ENCODE assay signal across 17 cellular contexts in the genomic region with DNA sequence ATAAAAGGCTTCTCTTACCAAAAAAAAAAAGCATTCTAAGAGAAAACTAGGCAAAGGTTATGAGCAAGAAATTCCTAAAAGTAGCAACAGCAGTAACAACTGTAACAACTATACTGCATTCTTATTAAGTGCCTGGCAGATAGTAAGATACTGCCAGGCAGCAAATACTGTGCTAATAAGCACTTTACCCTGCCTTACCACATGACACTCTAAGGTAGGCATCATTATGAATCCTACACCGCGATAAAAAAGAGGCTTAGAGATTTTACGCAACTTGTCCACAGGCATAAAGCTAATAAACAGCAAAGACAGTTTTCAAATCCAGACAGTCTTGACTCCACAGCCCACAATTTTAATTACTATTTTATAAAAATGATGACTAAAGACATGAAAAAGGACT.
DNase-seq lines count a peak whose midpoint lies in the region; ATAC-seq and TF ChIP-seq lines count a peak whose summit lies in the region.
"Had no signal": no experiment of that assay in that cellular context is flagged by ENCODE, and none has a peak within 500 bp of the region (broad histone marks: within the 10 kb centered on the region; RNA-seq: fewer than 3 reads in every experiment).

No MANE protein-coding gene starts in this region.

- H3K36me3 ChIP-seq in hepatocyte (replicated peaks; ENCODE audit: insufficient read depth, low read depth) = no peaks in the 10 kb centered on the region
- H3K36me3 ChIP-seq: cardiac muscle cell, neutrophil had no signal

- no peak for ATAC-seq in activated T-cell treated with anti-CD3 and anti-CD28 coated beads, Interleukin-2, amount 50 U/mL, for 4 hours
- ATAC-seq in stimulated activated naive CD8-positive, alpha-beta T cell treated with anti-CD3 and anti-CD28 coated beads, Interleukin-15, amount 100 ng/mL, for 72 hours = no peak
- no peak for ATAC-seq in HG03432 (IDR thresholded peaks at IDR 0.05; ENCODE audit: unreplicated experiment)
- ATAC-seq: GM23338 had no signal

- H3K4me3 Mint-ChIP-seq in activated T-cell treated with anti-CD3 and anti-CD28 coated beads, Interleukin-2, amount 50 U/mL, for 4 hours = peak overlapping the region; percentile 46
- H3K4me3 Mint-ChIP-seq in stimulated activated naive CD8-positive, alpha-beta T cell treated with anti-CD3 and anti-CD28 coated beads, Interleukin-15, amount 100 ng/mL, for 72 hours = peak overlapping the region; percentile 67 to 71
- H3K4me3 Mint-ChIP-seq: GM23338; T-helper 1 cell treated with Interleukin-12 subunit alpha and Interleukin-12 subunit beta and Interleukin-4 antibody, amounts not matched to agents 30 μg/mL and 1 μg/mL, for 36 hours had no signal

- H3K36me3 Mint-ChIP-seq in activated T-cell treated with anti-CD3 and anti-CD28 coated beads, Interleukin-2, amount 50 U/mL, for 4 hours (ENCODE audit: insufficient read depth) = peaks cover 7% of the 10 kb centered on the region

- no peak for DNase-seq in activated T-cell treated with anti-CD3 and anti-CD28 coated beads, Interleukin-2, amount 50 U/mL, for 4 hours
- DNase-seq in activated T-cell treated with anti-CD3 and anti-CD28 coated beads, Interleukin-2, amount 50 U/mL, for 1 hour = no peak
- DNase-seq in RPMI7951 (ENCODE audit: low read depth) = peak; percentile 17
- DNase-seq in hepatocyte (ENCODE audit: low spot score) = no peak
- no peak for DNase-seq in stimulated activated naive CD8-positive, alpha-beta T cell treated with anti-CD3 and anti-CD28 coated beads, Interleukin-15, amount 100 ng/mL, for 72 hours
- DNase-seq in T-helper 1 cell = no peak
- no peak for DNase-seq in HUDEP-2 (lab: John Stamatoyannopoulos, UW; ENCODE audit: unreplicated experiment in 76 of 76)
- DNase-seq: DMS153; head of caudate nucleus; NCI-H2107; stimulated activated CD4-positive, alpha-beta T cell treated with anti-CD3 and anti-CD28 coated beads, Interleukin-12 subunit alpha, Interleukin-12 subunit beta, amount 100 ng/mL, for 4 hours had no signal

- no peaks in the 10 kb centered on the region for H3K9me2 ChIP-seq in hepatocyte (replicated peaks; ENCODE audit: insufficient read depth)

- H4K20me1 ChIP-seq in hepatocyte (ENCODE audit: insufficient read depth, poor library complexity, severe bottlenecking) = no peaks in the 10 kb centered on the region

- no peaks in the 10 kb centered on the region for H3K9me3 ChIP-seq in hepatocyte (ENCODE audit: low read depth)
- H3K9me3 ChIP-seq: neutrophil had no signal

- peak overlapping the region; percentile 35 for H3K4me2 ChIP-seq in hepatocyte
- H3K4me2 ChIP-seq: GM23338 had no signal

- no peaks in the 10 kb centered on the region for H3K9me3 Mint-ChIP-seq in activated T-cell treated with anti-CD3 and anti-CD28 coated beads, Interleukin-2, amount 50 U/mL, for 4 hours
- H3K9me3 Mint-ChIP-seq in stimulated activated naive CD8-positive, alpha-beta T cell treated with anti-CD3 and anti-CD28 coated beads, Interleukin-15, amount 100 ng/mL, for 72 hours = no peaks in the 10 kb centered on the region
- H3K9me3 Mint-ChIP-seq: activated T-helper 2 cell treated with anti-CD3 and anti-CD28 coated beads, Interferon-gamma antibody, Interleukin-2, Interleukin-4, amounts not matched to agents 10 μg/mL and 5 μg/mL and 100 μg/mL, durations not matched to agents 14 hours and 24 hours and 36 hours; GM23338; T-helper 1 cell treated with Interleukin-12 subunit alpha and Interleukin-12 subunit beta and Interleukin-4 antibody, amounts not matched to agents 30 μg/mL and 1 μg/mL, for 36 hours had no signal

- H2AFZ ChIP-seq in hepatocyte = no peak overlapping the region
- H2AFZ ChIP-seq: GM23338 had no signal

- peaks cover 7% of the 10 kb centered on the region for H3K4me1 ChIP-seq in hepatocyte (ENCODE audit: insufficient read depth)

- WGBS in hepatocyte (ENCODE audit: low lambda C conversion rate, missing lambda C conversion rate) = 94% methylated on average over 3 of the region's 3 CpGs

- H3K4me3 ChIP-seq in hepatocyte = no peak overlapping the region
- H3K4me3 ChIP-seq: cardiac muscle cell, GM23338 had no signal

- H3K4me1 Mint-ChIP-seq in activated T-cell treated with anti-CD3 and anti-CD28 coated beads, Interleukin-2, amount 50 U/mL, for 4 hours (ENCODE audit: low read depth) = peaks cover 23% of the 10 kb centered on the region
- peaks cover 27% of the 10 kb centered on the region for H3K4me1 Mint-ChIP-seq in stimulated activated naive CD8-positive, alpha-beta T cell treated with anti-CD3 and anti-CD28 coated beads, Interleukin-15, amount 100 ng/mL, for 72 hours

- no peaks in the 10 kb centered on the region for H3K27me3 ChIP-seq in hepatocyte
- H3K27me3 ChIP-seq: cardiac muscle cell, neutrophil had no signal

- H3K27ac ChIP-seq in hepatocyte = no peak overlapping the region
- H3K27ac ChIP-seq: cardiac muscle cell, neutrophil had no signal

- peaks cover 47% of the 10 kb centered on the region for H3K79me2 ChIP-seq in hepatocyte

- no peak for TF ChIP-seq CTCF in hepatocyte (IDR thresholded peaks at IDR 0.05; ENCODE audit: poor library complexity)

- H3K27me3 Mint-ChIP-seq in activated T-cell treated with anti-CD3 and anti-CD28 coated beads, Interleukin-2, amount 50 U/mL, for 4 hours (ENCODE audit: low read depth) = no peaks in the 10 kb centered on the region
- no peaks in the 10 kb centered on the region for H3K27me3 Mint-ChIP-seq in stimulated activated naive CD8-positive, alpha-beta T cell treated with anti-CD3 and anti-CD28 coated beads, Interleukin-15, amount 100 ng/mL, for 72 hours

- H3K27ac Mint-ChIP-seq in stimulated activated naive CD8-positive, alpha-beta T cell treated with anti-CD3 and anti-CD28 coated beads, Interleukin-15, amount 100 ng/mL, for 72 hours = peak overlapping the region; percentile 87 to 90
- H3K27ac Mint-ChIP-seq: activated T-helper 2 cell treated with anti-CD3 and anti-CD28 coated beads, Interferon-gamma antibody, Interleukin-2, Interleukin-4, amounts not matched to agents 10 μg/mL and 5 μg/mL and 100 μg/mL, durations not matched to agents 14 hours and 24 hours and 36 hours; T-helper 1 cell treated with Interleukin-12 subunit alpha and Interleukin-12 subunit beta and Interleukin-4 antibody, amounts not matched to agents 30 μg/mL and 1 μg/mL, for 36 hours had no signal
